In the genomic region with DNA sequence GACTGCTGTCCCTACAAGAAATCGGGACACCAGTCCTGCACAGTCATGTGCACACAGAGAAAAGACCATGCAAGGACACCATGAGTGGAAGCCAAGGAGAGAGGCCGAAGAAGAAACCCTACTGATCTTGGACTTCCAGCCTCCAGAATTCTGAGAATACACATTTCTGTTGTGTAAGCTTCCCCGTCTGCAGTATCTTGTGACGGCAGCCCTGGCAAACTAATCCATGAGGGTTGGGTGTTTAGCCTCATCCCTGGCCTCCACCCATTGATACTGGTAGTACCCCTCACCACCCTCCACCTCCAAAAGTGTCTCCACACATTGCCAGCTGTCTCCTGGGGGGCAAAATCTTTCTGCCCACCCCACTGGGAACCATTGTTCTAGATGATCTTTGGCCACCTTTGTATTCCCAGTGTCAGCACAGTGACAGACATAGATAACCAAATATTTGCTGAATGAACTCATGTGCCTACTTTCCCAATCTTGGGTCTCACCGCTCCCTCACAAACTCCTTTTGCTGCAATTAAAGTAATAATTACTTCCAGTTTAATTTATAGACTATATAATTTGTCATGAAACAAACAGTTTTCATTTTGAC, we compare ENCODE assay signal across 29 cellular contexts.
"Had no signal": no experiment of that assay in that cellular context is flagged by ENCODE, and none has a peak within 500 bp of the region (broad histone marks: within the 10 kb centered on the region; RNA-seq: fewer than 3 reads in every experiment).

No MANE protein-coding gene starts in this region.

- H3K4me1 ChIP-seq: adrenal gland, body of pancreas had no signal

- DNase-seq: activated B cell treated with CpG ODN at 0.5 μM for 24 hours; activated CD4-positive, alpha-beta T cell treated with anti-CD3 and anti-CD28 coated beads for 48 hours; activated CD4-positive, alpha-beta T cell treated with anti-CD3 and anti-CD28 coated beads, Interleukin-2, amount 50 U/mL, for 1 hour; activated CD4-positive, alpha-beta T cell treated with anti-CD3 and anti-CD28 coated beads, Interleukin-2, amount 50 U/mL, for 48 hours; activated CD8-positive, alpha-beta memory T cell treated with anti-CD3 and anti-CD28 coated beads for 24 hours; activated CD8-positive, alpha-beta T cell treated with anti-CD3 and anti-CD28 coated beads for 36 hours; activated effector memory CD4-positive, alpha-beta T cell treated with Interleukin-2 at 50 U/mL for 16 hours; activated gamma-delta T cell treated with Interleukin-2 at 50 U/mL for 16 hours; activated naive CD4-positive, alpha-beta T cell treated with anti-CD3 and anti-CD28 coated beads, Interleukin-2, amount 50 U/mL, for 16 hours; activated naive CD4-positive, alpha-beta T cell treated with Interleukin-2 at 50 U/mL for 16 hours; activated naive CD8-positive, alpha-beta T cell treated with anti-CD3 and anti-CD28 coated beads for 36 hours; activated naive CD8-positive, alpha-beta T cell treated with anti-CD3 and anti-CD28 coated beads, Interleukin-2, amount 50 U/mL, for 24 hours; activated T-cell treated with anti-CD3 and anti-CD28 coated beads, Interleukin-2, amount 50 U/mL, for 4 hours; adrenal gland; amygdala; aorta; body of pancreas; caudate nucleus; cortex of kidney; dermis blood vessel endothelial cell; effector CD4-positive, alpha-beta T cell; effector memory CD8-positive, alpha-beta T cell; foreskin fibroblast; head of caudate nucleus; T1000; WERI-Rb-1 had no signal

- H3K27ac ChIP-seq: adrenal gland, body of pancreas, epithelial cell of prostate, WERI-Rb-1 had no signal

- H3K36me3 ChIP-seq: adrenal gland had no signal

- ATAC-seq: activated CD4-positive, CD25-positive, alpha-beta regulatory T cell treated with anti-CD3 and anti-CD28 coated beads, Interleukin-2, amount 50 U/mL, for 24 hours; activated CD8-positive, alpha-beta T cell treated with anti-CD3 and anti-CD28 coated beads for 36 hours; activated naive CD8-positive, alpha-beta T cell treated with anti-CD3 and anti-CD28 coated beads, Interleukin-2, amount 50 U/mL, for 24 hours; activated T-cell treated with anti-CD3 and anti-CD28 coated beads, Interleukin-2, amount 50 U/mL, for 4 hours; activated T-helper 17 cell treated with anti-CD3 and anti-CD28 coated beads, Interleukin-2, amount 50 U/mL, for 72 hours; body of pancreas; effector memory CD8-positive, alpha-beta T cell had no signal

- H3K4me3 ChIP-seq: adrenal gland, body of pancreas had no signal

- H3K27me3 ChIP-seq: adrenal gland, body of pancreas had no signal

- H3K9me3 ChIP-seq: adrenal gland, body of pancreas had no signal
